Comparison of ENCODE assay signal across 21 cellular contexts in genomic region chr5:55578771-55579170, GRCh38. TPM values are rescaled to one million over a fixed set of nuclear protein-coding genes. Genes with fewer than 3 reads are reported as not detected.
DNase-seq lines count a peak whose midpoint lies in the region; ATAC-seq and TF ChIP-seq lines count a peak whose summit lies in the region.
"Had no signal": no experiment of that assay in that cellular context is flagged by ENCODE, and none has a peak within 500 bp of the region (broad histone marks: within the 10 kb centered on the region; RNA-seq: fewer than 3 reads in every experiment).

No MANE protein-coding gene starts in this region.

- peaks cover 23% of the 10 kb centered on the region for H3K4me1 Mint-ChIP-seq in brain
- H3K4me1 Mint-ChIP-seq in stimulated activated naive B cell treated with anti-CD40 and anti-IgM and Interleukin-4, amounts not matched to agents 10 μg/mL and 1 μg/mL and 100 μg/mL, for 72 hours = peaks cover 2 to 11% of the 10 kb centered on the region in 2 donors
- H3K4me1 Mint-ChIP-seq: immature natural killer cell had no signal

- no peak overlapping the region for H3K4me3 Mint-ChIP-seq in brain
- H3K4me3 Mint-ChIP-seq in stimulated activated naive B cell treated with anti-CD40 and anti-IgM and Interleukin-4, amounts not matched to agents 10 μg/mL and 1 μg/mL and 100 μg/mL, for 72 hours = no peak overlapping the region
- H3K4me3 Mint-ChIP-seq: activated CD4-positive, alpha-beta T cell treated with anti-CD3 and anti-CD28 coated beads, Interleukin-2, amount 10 ng/mL, durations not matched to agents 24 days and 14 days; activated naive CD4-positive, alpha-beta T cell treated with anti-CD3 and anti-CD28 coated beads for 36 hours; immature natural killer cell; memory B cell had no signal

- H3K36me3 Mint-ChIP-seq in brain = no peaks in the 10 kb centered on the region
- no peaks in the 10 kb centered on the region for H3K36me3 Mint-ChIP-seq in stimulated activated naive B cell treated with anti-CD40 and anti-IgM and Interleukin-4, amounts not matched to agents 10 μg/mL and 1 μg/mL and 100 μg/mL, for 72 hours
- H3K36me3 Mint-ChIP-seq: immature natural killer cell, memory B cell had no signal

- TF ChIP-seq CTCF in brain (conservative IDR thresholded peaks at IDR 0.05) (no peak), right atrium auricular region (IDR thresholded peaks at IDR 0.05) (no peak)

- H3K9me3 ChIP-seq in right atrium auricular region = no peaks in the 10 kb centered on the region
- H3K9me3 ChIP-seq: right lobe of liver, SJSA1, testis had no signal

- H3K4me1 ChIP-seq in right atrium auricular region = peaks cover 0 to 57% of the 10 kb centered on the region in 2 donors

- H3K36me3 ChIP-seq in right atrium auricular region = no peaks in the 10 kb centered on the region
- H3K36me3 ChIP-seq: cardiac muscle cell, right lobe of liver, SJSA1 had no signal

- H3K27me3 ChIP-seq in right atrium auricular region = no peaks in the 10 kb centered on the region
- H3K27me3 ChIP-seq: cardiac muscle cell, right lobe of liver, SJSA1, testis had no signal

- peak overlapping the region in 3 of 5 experiments; percentile 10 to 81 (median 14) for H3K27ac Mint-ChIP-seq in brain
- H3K27ac Mint-ChIP-seq in stimulated activated naive B cell treated with anti-CD40 and anti-IgM and Interleukin-4, amounts not matched to agents 10 μg/mL and 1 μg/mL and 100 μg/mL, for 72 hours = peak overlapping the region; percentile 15
- H3K27ac Mint-ChIP-seq: activated CD4-positive, alpha-beta T cell treated with anti-CD3 and anti-CD28 coated beads, Interleukin-2, amount 10 ng/mL, durations not matched to agents 24 days and 14 days; activated naive CD4-positive, alpha-beta T cell treated with anti-CD3 and anti-CD28 coated beads for 36 hours; immature natural killer cell; memory B cell had no signal

- ATAC-seq in stimulated activated naive B cell treated with anti-CD40 and anti-IgM and Interleukin-4, amounts not matched to agents 10 μg/mL and 1 μg/mL and 100 μg/mL, for 72 hours (replicated peaks) = no peak
- ATAC-seq: HCT116 had no signal

- no peaks in the 10 kb centered on the region for H3K9me3 Mint-ChIP-seq in brain
- no peaks in the 10 kb centered on the region for H3K9me3 Mint-ChIP-seq in stimulated activated naive B cell treated with anti-CD40 and anti-IgM and Interleukin-4, amounts not matched to agents 10 μg/mL and 1 μg/mL and 100 μg/mL, for 72 hours
- H3K9me3 Mint-ChIP-seq: activated CD4-positive, alpha-beta T cell treated with anti-CD3 and anti-CD28 coated beads, Interleukin-2, amount 10 ng/mL, durations not matched to agents 24 days and 14 days; activated naive CD4-positive, alpha-beta T cell treated with anti-CD3 and anti-CD28 coated beads for 36 hours; memory B cell had no signal

- peak overlapping the region; percentile 71 to 89 for H3K27ac ChIP-seq in right atrium auricular region
- H3K27ac ChIP-seq: cardiac muscle cell, SJSA1, testis had no signal

- DNase-seq in NCI-H226 (peak; percentile 12), right atrium auricular region (ENCODE audit: low spot score) (no peak), HT-29 (ENCODE audit: low spot score) (no peak), midbrain (lab: John Stamatoyannopoulos, UW) (no peak), DMS53 (lab: John Stamatoyannopoulos, UW) (no peak)
- no peak for DNase-seq in stimulated activated naive B cell treated with anti-CD40 and anti-IgM and Interleukin-4, amounts not matched to agents 10 μg/mL and 1 μg/mL and 100 μg/mL, for 72 hours
- DNase-seq: activated CD4-positive, alpha-beta T cell treated with anti-CD3 and anti-CD28 coated beads, Interleukin-2, amount 10 ng/mL, durations not matched to agents 24 days and 14 days; activated naive CD4-positive, alpha-beta T cell treated with anti-CD3 and anti-CD28 coated beads for 36 hours; effector memory CD4-positive, alpha-beta T cell; foreskin melanocyte; immature natural killer cell; NCI-H187 treated with DMSO at 0.1 percent for 48 hours; NCI-H510A; right lobe of liver; stimulated activated CD4-positive, alpha-beta T cell treated with anti-CD3 and anti-CD28 coated beads, Interleukin-2, amount 100 ng/mL, for 48 hours; testis had no signal

- no peak overlapping the region for H3K4me3 ChIP-seq in right atrium auricular region
- H3K4me3 ChIP-seq: cardiac muscle cell, right lobe of liver, SJSA1, testis had no signal

- H3K27me3 Mint-ChIP-seq in brain = peaks cover 11% of the 10 kb centered on the region
- H3K27me3 Mint-ChIP-seq in stimulated activated naive B cell treated with anti-CD40 and anti-IgM and Interleukin-4, amounts not matched to agents 10 μg/mL and 1 μg/mL and 100 μg/mL, for 72 hours = peaks cover 0 to 3% of the 10 kb centered on the region in 2 donors
- H3K27me3 Mint-ChIP-seq: activated CD4-positive, alpha-beta T cell treated with anti-CD3 and anti-CD28 coated beads, Interleukin-2, amount 10 ng/mL, durations not matched to agents 24 days and 14 days; memory B cell had no signal

RNA-seq across cellular contexts. Expression of gene PLPP1, which starts 44.0 kb away (rescaled TPM):
- polyA plus RNA-seq in brain (ENCODE audit: insufficient read depth, low read depth, low replicate concordance) = 39.5 TPM
- total RNA-seq in right atrium auricular region = 100 to 1,000 TPM; 170 to 189 TPM
- total RNA-seq in HT-29 (2014; rRNA removed; shearing (Covaris generic)) = 53.3 and 55.8 TPM in 2 replicates
